In genomic region chr21:33914188-33914587, GRCh38 we compare ENCODE assay signal across 9 cellular contexts. TPM values are rescaled to one million over a fixed set of nuclear protein-coding genes. Genes with fewer than 3 reads are reported as not detected.
DNase-seq lines count a peak whose midpoint lies in the region; ATAC-seq and TF ChIP-seq lines count a peak whose summit lies in the region.
"Had no signal": no experiment of that assay in that cellular context is flagged by ENCODE, and none has a peak within 500 bp of the region (broad histone marks: within the 10 kb centered on the region; RNA-seq: fewer than 3 reads in every experiment).

No MANE protein-coding gene starts in this region.

- H3K79me1 ChIP-seq in H9 (ENCODE audit: insufficient read depth, low read depth, low read length, poor library complexity, severe bottlenecking) = no peaks in the 10 kb centered on the region

- no peak overlapping the region for H2AFZ ChIP-seq in H9 (ENCODE audit: low read length)

- intact Hi-C loops in posterior vena cava (cut with DNase I) = loop anchor here in 1 of 2 donors (5.0 kb wide), 2 partner anchors 1277 to 1563 kb away; no protein-coding TSS in a partner anchor

- no peak overlapping the region for H2BK5ac ChIP-seq in H9 (ENCODE audit: insufficient read length, low read length)

- WGBS in H9 (ENCODE audit: extremely low coverage, insufficient read length, low lambda C conversion rate) = no CpG with 5 or more reads among the region's 5 CpGs

- H3K14ac ChIP-seq in H9 (ENCODE audit: insufficient read depth, low read length) = no peak overlapping the region

- peaks cover 17 to 45% (median 41%) of the 10 kb centered on the region in 3 experiments; a peak in 6 of 7 replicates for H3K36me3 Mint-ChIP-seq in H9 (ENCODE audit: insufficient read depth in 1 of 3, low read depth in 3 of 3)
- H3K36me3 Mint-ChIP-seq in activated naive CD8-positive, alpha-beta T cell = no peaks in the 10 kb centered on the region
- H3K36me3 Mint-ChIP-seq in mesothelial cell of epicardium = peaks cover 9% of the 10 kb centered on the region

- H4K8ac ChIP-seq in H9 (replicated peaks; ENCODE audit: insufficient read length, low read depth, low read length) = no peak overlapping the region

- in situ Hi-C loops in ACHN (cut with HindIII; ENCODE audit: low pct_ligation_motif_present, low pct_unique_long_range_greater_than_20kb, low sequenced_read_pairs) = no loop called here

- peak overlapping the region in 1 of 3 experiments; percentile 29; a peak in 1 of 7 replicates for H3K27ac Mint-ChIP-seq in H9
- peak overlapping the region; percentile 99 for H3K27ac Mint-ChIP-seq in activated naive CD8-positive, alpha-beta T cell
- H3K27ac Mint-ChIP-seq in mesothelial cell of epicardium = no peak overlapping the region

- peaks cover 9% of the 10 kb centered on the region for H3K23me2 ChIP-seq in H9 (ENCODE audit: insufficient read length, low read depth, low read length, poor library complexity, severe bottlenecking)

- H3K23ac ChIP-seq in H9 (ENCODE audit: insufficient read length, low read depth, low read length) = no peak overlapping the region

- H3K18ac ChIP-seq in H9 (ENCODE audit: insufficient read length, low read depth, low read length) = no peak overlapping the region

- no peak overlapping the region for H2BK12ac ChIP-seq in H9 (ENCODE audit: insufficient read length, low read depth, low read length)

- H3K4me1 ChIP-seq in H9 (ENCODE audit: insufficient read depth, low read length) = peaks cover 2% of the 10 kb centered on the region

- no peak for ATAC-seq in HG03095 (IDR thresholded peaks at IDR 0.05; ENCODE audit: unreplicated experiment)
- no peak for ATAC-seq in GM21529 (IDR thresholded peaks at IDR 0.05; ENCODE audit: unreplicated experiment)

- peaks cover 7% of the 10 kb centered on the region; the same call in 1 of the 2 replicates for H3K79me2 ChIP-seq in H9 (ENCODE audit: insufficient read depth, low read length)

- no peak overlapping the region for H3K4ac ChIP-seq in H9 (ENCODE audit: low read depth, low read length)

- no peak overlapping the region for H2BK120ac ChIP-seq in H9 (ENCODE audit: low read depth, low read length, poor library complexity, severe bottlenecking)

- no peak overlapping the region for H3K9ac ChIP-seq in H9 (ENCODE audit: extremely low read depth, insufficient read length, low read length)

- no peaks in the 10 kb centered on the region; a peak in 1 of 5 replicates for H3K9me3 Mint-ChIP-seq in H9
- no peaks in the 10 kb centered on the region for H3K9me3 Mint-ChIP-seq in activated naive CD8-positive, alpha-beta T cell (ENCODE audit: low read depth)
- no peaks in the 10 kb centered on the region for H3K9me3 Mint-ChIP-seq in mesothelial cell of epicardium

- H4K5ac ChIP-seq in H9 (ENCODE audit: insufficient read length, low read depth, low read length) = no peak overlapping the region

- no peak for TF ChIP-seq CTCF in H9 (conservative IDR thresholded peaks at IDR 0.05)
- no peak for TF ChIP-seq CTCF in mesothelial cell of epicardium (IDR thresholded peaks at IDR 0.05; ENCODE audit: unreplicated experiment)

- no peak overlapping the region for H2BK20ac ChIP-seq in H9 (ENCODE audit: low read depth, low read length, poor library complexity, severe bottlenecking)

- no peak overlapping the region for H4K91ac ChIP-seq in H9 (ENCODE audit: insufficient read length, low read depth, low read length)

- no peaks in the 10 kb centered on the region for H3K27me3 ChIP-seq in H9 (ENCODE audit: insufficient read depth, low read length)

- H4K20me1 ChIP-seq in H9 (ENCODE audit: control insufficient read depth, insufficient read depth, insufficient read length) = no peaks in the 10 kb centered on the region

- no peak overlapping the region for H3T11ph ChIP-seq in H9 (ENCODE audit: low read length)

- peak overlapping the region; percentile 10 to 99; a peak in 4 of 5 replicates for H3K4me3 Mint-ChIP-seq in H9
- peak overlapping the region; percentile 98 for H3K4me3 Mint-ChIP-seq in activated naive CD8-positive, alpha-beta T cell
- peak overlapping the region; percentile 99 for H3K4me3 Mint-ChIP-seq in mesothelial cell of epicardium

- H2AK5ac ChIP-seq in H9 (ENCODE audit: insufficient read length, low read length) = no peak overlapping the region

- H3K27me3 Mint-ChIP-seq in H9 (ENCODE audit: low read depth) (no peaks in the 10 kb centered on the region), mesothelial cell of epicardium (ENCODE audit: low read depth) (no peaks in the 10 kb centered on the region)
- H3K27me3 Mint-ChIP-seq in activated naive CD8-positive, alpha-beta T cell = no peaks in the 10 kb centered on the region

- no peak overlapping the region for H3K27ac ChIP-seq in H9 (ENCODE audit: insufficient read length, low read depth, low read length)

- peaks cover 14 to 17% of the 10 kb centered on the region in 2 experiments for H3K4me1 Mint-ChIP-seq in H9
- H3K4me1 Mint-ChIP-seq in activated naive CD8-positive, alpha-beta T cell (ENCODE audit: low read depth) = peaks cover 41% of the 10 kb centered on the region
- H3K4me1 Mint-ChIP-seq in mesothelial cell of epicardium = peaks cover 22% of the 10 kb centered on the region

- DNase-seq in ACHN (peak; percentile 83), H9 (no peak), mesothelial cell of epicardium (ENCODE audit: low spot score in 2 of 2, unreplicated experiment in 2 of 2) (no peak), NCI-H2171 treated with DMSO at 0.1 percent for 48 hours (lab: John Stamatoyannopoulos, UW) (no peak), posterior vena cava (ENCODE audit: low spot score) (no peak)
- DNase-seq: NCI-H1694 treated with DMSO at 0.1 percent for 48 hours had no signal

- H3K56ac ChIP-seq in H9 (ENCODE audit: insufficient read length, low read depth, low read length) = no peak overlapping the region

- H3K9me3 ChIP-seq in H9 (ENCODE audit: control insufficient read depth, low read depth, low read length) = no peaks in the 10 kb centered on the region

- peak overlapping the region; percentile 42 for H3K4me2 ChIP-seq in H9 (ENCODE audit: insufficient read depth, insufficient read length, low read length)

- no peak overlapping the region for H2BK15ac ChIP-seq in H9 (ENCODE audit: low read depth, low read length)

RNA-seq across cellular contexts. Expression of gene ATP5PO, which starts 1.4 kb away (rescaled TPM):
- total RNA-seq in H9 (2021) = 263 and 275 TPM in 2 replicates
- total RNA-seq in mesothelial cell of epicardium = 156 to 159 TPM (median 158 TPM) in 3 replicates
- 100 to 1,000 TPM; 138 to 167 TPM for total RNA-seq in posterior vena cava
